ENCODE assay signal across 20 cellular contexts in genomic region chr12:56759270-56759908, GRCh38.
"Had no signal": no experiment of that assay in that cellular context is flagged by ENCODE, and none has a peak within 500 bp of the region (broad histone marks: within the 10 kb centered on the region; RNA-seq: fewer than 3 reads in every experiment).

No MANE protein-coding gene starts in this region.

- H3K36me3 ChIP-seq: lower lobe of right lung, sigmoid colon, upper lobe of left lung had no signal

- H2AFZ ChIP-seq: parathyroid adenoma had no signal

- H3K27me3 ChIP-seq: sigmoid colon, upper lobe of left lung had no signal

- H3K27ac Mint-ChIP-seq: activated naive CD8-positive, alpha-beta T cell; WTC11 had no signal

- H3K36me3 Mint-ChIP-seq: naive B cell had no signal

- H3K27ac ChIP-seq: lower lobe of right lung, parathyroid adenoma, sigmoid colon, upper lobe of left lung had no signal

- H3K4me3 Mint-ChIP-seq: activated naive CD8-positive, alpha-beta T cell; naive B cell; WTC11 had no signal

- H3K9ac ChIP-seq: parathyroid adenoma had no signal

- H3K79me2 ChIP-seq: parathyroid adenoma had no signal

- DNase-seq: activated T-cell treated with anti-CD3 and anti-CD28 coated beads, Interleukin-2, amount 50 U/mL, for 1 hour; amniotic stem cell; cerebellar nuclear complex; effector CD4-positive, alpha-beta T cell; islet precursor cell; left cardiac atrium; lower lobe of right lung; mesendoderm; naive B cell; nucleus accumbens; sigmoid colon; stimulated activated CD4-positive, alpha-beta T cell treated with anti-CD3 and anti-CD28 coated beads, Interleukin-4, amount 100 ng/mL, for 4 hours; stimulated activated naive CD8-positive, alpha-beta T cell treated with anti-CD3 and anti-CD28 coated beads, Interleukin-15, Interleukin-2, amounts not matched to agents 100 U/mL and 50 U/mL, for 24 hours; T-helper 1 cell; upper lobe of left lung had no signal

- FAIRE-seq: endometrium, frontal cortex had no signal

- H3K4me1 ChIP-seq: lower lobe of right lung, parathyroid adenoma, upper lobe of left lung had no signal

- H3K9me3 ChIP-seq: lower lobe of right lung, sigmoid colon had no signal

- ATAC-seq: left cardiac atrium; lower lobe of right lung; stimulated activated naive CD8-positive, alpha-beta T cell treated with anti-CD3 and anti-CD28 coated beads, Interleukin-15, Interleukin-2, amounts not matched to agents 100 U/mL and 50 U/mL, for 24 hours; WTC11 had no signal

- H3K4me1 Mint-ChIP-seq: naive B cell had no signal

- H3K27me3 Mint-ChIP-seq: activated naive CD8-positive, alpha-beta T cell; naive B cell had no signal

- H3K4me3 ChIP-seq: lower lobe of right lung, sigmoid colon, upper lobe of left lung had no signal
